In genomic region chr12:110468212-110469048, GRCh38 we compare ENCODE assay signal across 8 cellular contexts. TPM values are rescaled to one million over a fixed set of nuclear protein-coding genes. Genes with fewer than 3 reads are reported as not detected.
A peak's percentile ranks its signal among the peaks of the same experiment; 100 is the strongest.
DNase-seq lines count a peak whose midpoint lies in the region; ATAC-seq and TF ChIP-seq lines count a peak whose summit lies in the region.

TSS of gene FAM216A (plus strand) at chr12:110468845. CDS start at chr12:110468876, 31 bp downstream.
TSS of gene GPN3 (minus strand) at chr12:110468257. CDS start at chr12:110468203, 54 bp downstream.

- WGBS in urinary bladder, result under 1% methylated on average over 79 of the region's 79 CpGs

- H3K9me3 ChIP-seq in T-helper 17 cell (ENCODE audit: control insufficient read depth, low read length, poor library complexity, severe bottlenecking), result no peaks in the 10 kb centered on the region
- H3K9me3 ChIP-seq in left ventricle myocardium inferior (replicated peaks), result no peaks in the 10 kb centered on the region

- H3K27me3 ChIP-seq in left ventricle myocardium inferior (ENCODE audit: low read depth), result no peaks in the 10 kb centered on the region

- H3K27me3 Mint-ChIP-seq in T-helper 17 cell (no peaks in the 10 kb centered on the region), progenitor cell of endocrine pancreas (no peaks in the 10 kb centered on the region)

- H3K36me3 ChIP-seq in left ventricle myocardium inferior (peaks cover 16% of the 10 kb centered on the region), urinary bladder (ENCODE audit: insufficient read depth) (peaks cover 2% of the 10 kb centered on the region)

- H3K4me1 ChIP-seq in left ventricle myocardium inferior, result peaks cover 33% of the 10 kb centered on the region
- H3K4me1 ChIP-seq in urinary bladder (ENCODE audit: insufficient read depth), result no peaks in the 10 kb centered on the region

- intact Hi-C loops in left ventricle myocardium inferior (cut with micrococcal nuclease), result no loop called here

- H3K4me3 ChIP-seq in left ventricle myocardium inferior, result peak within 1 kb of the TSS; percentile 93
- peak within 1 kb of the TSS; percentile 62 for H3K4me3 ChIP-seq in urinary bladder (ENCODE audit: low read depth, low read length)

- H3K27ac ChIP-seq in left ventricle myocardium inferior (replicated peaks) (peak within 1 kb of the TSS; percentile 97), urinary bladder (ENCODE audit: low read depth) (peak within 1 kb of the TSS; percentile 92)

- TF ChIP-seq CTCF in left ventricle myocardium inferior (IDR thresholded peaks at IDR 0.05; ENCODE audit: borderline replicate concordance), result no peak
- TF ChIP-seq CTCF in progenitor cell of endocrine pancreas (IDR thresholded peaks at IDR 0.05; ENCODE audit: unreplicated experiment), result no peak

- peaks cover 9% of the 10 kb centered on the region for H3K36me3 Mint-ChIP-seq in T-helper 17 cell (ENCODE audit: low read depth)
- peaks cover 4% of the 10 kb centered on the region for H3K36me3 Mint-ChIP-seq in progenitor cell of endocrine pancreas (ENCODE audit: insufficient read depth)

- H3K4me1 Mint-ChIP-seq in T-helper 17 cell (peaks cover 25% of the 10 kb centered on the region), progenitor cell of endocrine pancreas (ENCODE audit: low read depth) (peaks cover 16% of the 10 kb centered on the region)

- DNase-seq in NCI-H1694 treated with DMSO at 0.1 percent for 48 hours (lab: John Stamatoyannopoulos, UW) (peak; percentile 94), T-helper 17 cell (peak; percentile 85 to 91 (median 89)), amygdala (lab: John Stamatoyannopoulos, UW) (peak; percentile 61 to 97 (median 92)), left ventricle myocardium inferior (peak; percentile 95), progenitor cell of endocrine pancreas (ENCODE audit: low spot score, unreplicated experiment) (peak; percentile 94)

- peak; percentile 75 for TF ChIP-seq POLR2A in GM15510 (IDR thresholded peaks at IDR 0.05; ENCODE audit: borderline replicate concordance, extremely low read depth, insufficient read length)

- peak within 1 kb of the TSS; percentile 100 for H3K4me3 Mint-ChIP-seq in T-helper 17 cell
- H3K4me3 Mint-ChIP-seq in progenitor cell of endocrine pancreas (ENCODE audit: low read depth), result peak within 1 kb of the TSS; percentile 91

- H3K9me3 Mint-ChIP-seq in progenitor cell of endocrine pancreas (ENCODE audit: low read depth), result no peaks in the 10 kb centered on the region

- H3K27ac Mint-ChIP-seq in T-helper 17 cell (peak within 1 kb of the TSS; percentile 99), progenitor cell of endocrine pancreas (peak within 1 kb of the TSS; percentile 98)

- ATAC-seq in HG02885 (IDR thresholded peaks at IDR 0.05; ENCODE audit: poor library complexity, unreplicated experiment) (peak; percentile 82), T-helper 17 cell (peak; percentile 91)

RNA-seq across cellular contexts. Expression of gene FAM216A, which starts in this region (rescaled TPM):
- 1 to 10 TPM; 3.2 to 3.5 TPM for total RNA-seq in T-helper 17 cell
- total RNA-seq in left ventricle myocardium inferior, result 4.2 TPM
- 5.3 and 6.8 TPM in 2 replicates for total RNA-seq in progenitor cell of endocrine pancreas
- 17.0 TPM for total RNA-seq in urinary bladder
- polyA plus RNA-seq in urinary bladder, result 10.7 TPM

RNA-seq across cellular contexts. Expression of gene GPN3, which starts in this region (rescaled TPM):
- total RNA-seq in T-helper 17 cell (1 to 10 TPM; 4.4 to 5.2 TPM), left ventricle myocardium inferior (29.3 TPM), progenitor cell of endocrine pancreas (18.7 and 19.8 TPM in 2 replicates), urinary bladder (17.2 TPM)
- polyA plus RNA-seq in urinary bladder, result 41.2 TPM

Comparison
In these comparisons a context has a peak if more than half of its experiments do, and no peak if none do; other contexts are left out.
1. Peak in every context shown above with its lines: DNase-seq, ATAC-seq, H3K4me3 ChIP-seq and H3K27ac ChIP-seq.